ENCODE assay signal across 8 cellular contexts in the genomic region with DNA sequence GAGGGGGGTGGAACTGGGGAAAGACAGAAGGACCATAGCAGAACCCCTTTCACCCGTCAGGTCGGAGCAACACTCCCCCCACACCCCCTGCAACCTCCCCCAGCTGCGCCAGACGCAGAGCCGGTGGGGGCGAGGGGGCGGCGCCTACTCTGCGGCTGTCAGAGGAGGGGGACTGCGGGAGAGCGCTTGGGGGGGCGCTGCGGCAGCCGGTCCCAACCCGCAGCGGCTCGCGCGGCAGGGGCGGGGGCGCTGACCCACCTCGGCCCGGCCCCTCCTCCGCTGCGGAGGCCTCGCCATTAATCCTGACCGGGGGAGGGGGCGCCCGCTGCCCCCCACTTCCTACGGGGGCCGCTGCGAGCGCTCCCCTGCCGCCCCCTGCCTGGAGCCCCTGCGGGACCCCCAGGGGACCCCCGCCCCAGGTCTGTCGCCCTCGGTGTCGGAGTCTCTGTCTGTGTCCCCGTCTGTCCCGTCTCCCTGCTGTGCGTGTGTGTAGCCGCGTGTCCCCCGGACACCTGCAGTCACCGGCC. TPM values are rescaled to one million over a fixed set of nuclear protein-coding genes. Genes with fewer than 3 reads are reported as not detected.
DNase-seq lines count a peak whose midpoint lies in the region; FAIRE-seq and TF ChIP-seq lines count a peak whose summit lies in the region.

No MANE protein-coding gene starts in this region.

- H2AFZ ChIP-seq in mammary epithelial cell (ENCODE audit: low read depth, low read length), result peak overlapping the region; percentile 86

- TF ChIP-seq CTCF in mammary epithelial cell (conservative IDR thresholded peaks at IDR 0.05 in 1 of 2, IDR thresholded peaks at IDR 0.05 in 1 of 2; ENCODE audit: extremely low read depth in 1 of 2, insufficient read depth in 1 of 2, low read depth in 1 of 2, low read length in 2 of 2), result no peak
- no peak for TF ChIP-seq CTCF in D721Med (IDR thresholded peaks at IDR 0.05; ENCODE audit: insufficient read depth, missing control alignments)

- CTCF ChIA-PET in mammary epithelial cell (lab: Charles Lee; ENCODE audit: low non-redundant PET), result interaction anchor here (0.5 kb wide), 1 partner anchor 60 kb away, joined by 3 read pairs; no protein-coding TSS in a partner anchor

- FAIRE-seq in D721Med (lab: Jason Lieb, UNC), result no peak

- no TSS peak for BruUV-seq in mammary epithelial cell (replicated peaks; lab: Mats Ljungman, UMichigan)

- H3K9ac ChIP-seq in mammary epithelial cell (ENCODE audit: insufficient read depth, low read length) (no peak overlapping the region), muscle layer of colon (ENCODE audit: low read length) (peak overlapping the region; percentile 61)

- in situ Hi-C loops in mammary epithelial cell (cut with MboI; ENCODE audit: low sequenced_read_pairs in 2 of 2), result no loop called here

- DNase-seq in stimulated activated CD4-positive, alpha-beta T cell treated with anti-CD3 and anti-CD28 coated beads, Interleukin-4, amount 100 ng/mL, for 1 hour, result peak; percentile 22
- no peak for DNase-seq in stimulated activated CD4-positive, alpha-beta T cell treated with anti-CD3 and anti-CD28 coated beads, Interleukin-2, amount 100 ng/mL, for 24 hours
- DNase-seq in mammary epithelial cell (no peak), Ammon's horn (ENCODE audit: low spot score) (no peak), T-helper 9 cell (no peak), D721Med (ENCODE audit: insufficient read length, low spot score) (no peak), posterior vena cava (ENCODE audit: low spot score) (no peak)

- peak overlapping the region; percentile 15 to 76 (median 72) for H3K4me3 ChIP-seq in mammary epithelial cell (replicated peaks in 1 of 3; ENCODE audit: insufficient read depth in 1 of 3, low read depth in 2 of 3, low read length in 3 of 3)
- H3K4me3 ChIP-seq in muscle layer of colon (ENCODE audit: low read depth in 1 of 2, low read length in 2 of 2), result peak overlapping the region; percentile 70 to 79

- peaks cover 20% of the 10 kb centered on the region for H3K79me2 ChIP-seq in mammary epithelial cell (ENCODE audit: insufficient read depth, low read length)

- H3K27ac ChIP-seq in mammary epithelial cell (ENCODE audit: insufficient read depth, low read depth, low read length) (no peak overlapping the region), muscle layer of colon (ENCODE audit: low read depth, low read length) (peak overlapping the region; percentile 73)

- intact Hi-C loops in mammary epithelial cell (cut with micrococcal nuclease), result no loop called here
- intact Hi-C loops in posterior vena cava (cut with DNase I), result no loop called here

- H3K9me3 ChIP-seq in mammary epithelial cell (replicated peaks; ENCODE audit: insufficient read depth, low read length) (no peaks in the 10 kb centered on the region), muscle layer of colon (ENCODE audit: low read length) (no peaks in the 10 kb centered on the region)

- H3K4me1 ChIP-seq in mammary epithelial cell (ENCODE audit: insufficient read depth, low read length) (peaks cover 12% of the 10 kb centered on the region), muscle layer of colon (ENCODE audit: insufficient read depth, low read length) (peaks cover 23% of the 10 kb centered on the region)

- WGBS in mammary epithelial cell (ENCODE audit: low coverage, missing lambda C conversion rate), result no CpG with 5 or more reads among the region's 46 CpGs

- H4K20me1 ChIP-seq in mammary epithelial cell (ENCODE audit: insufficient read depth, low read length), result no peaks in the 10 kb centered on the region

- no peaks in the 10 kb centered on the region for H3K27me3 ChIP-seq in mammary epithelial cell (ENCODE audit: insufficient read depth, low read length)
- no peaks in the 10 kb centered on the region for H3K27me3 ChIP-seq in muscle layer of colon (ENCODE audit: control insufficient read depth in 1 of 2, insufficient read depth in 2 of 2, low read length in 2 of 2)

- H3K36me3 ChIP-seq in mammary epithelial cell (ENCODE audit: insufficient read depth, low read length), result no peaks in the 10 kb centered on the region
- H3K36me3 ChIP-seq in muscle layer of colon (ENCODE audit: insufficient read depth, low read length), result no peaks in the 10 kb centered on the region

- peak overlapping the region; percentile 98 for H3K4me2 ChIP-seq in mammary epithelial cell (ENCODE audit: insufficient read depth, low read depth, low read length)

- dilution Hi-C loops in mammary epithelial cell (cut with HindIII; ENCODE audit: low sequenced_read_pairs), result no loop called here

RNA-seq across cellular contexts. Expression of gene NFIC, which starts 7.9 kb away (rescaled TPM):
- total RNA-seq in mammary epithelial cell (10 to 100 TPM; 43.7 to 77.5 TPM), posterior vena cava (100 to 1,000 TPM; 196 to 223 TPM)
- polyA plus RNA-seq in mammary epithelial cell, result 8.9 TPM
- polyA minus RNA-seq in mammary epithelial cell, result 43.2 TPM
